Comparison of ENCODE assay signal across 12 cellular contexts in the genomic region with DNA sequence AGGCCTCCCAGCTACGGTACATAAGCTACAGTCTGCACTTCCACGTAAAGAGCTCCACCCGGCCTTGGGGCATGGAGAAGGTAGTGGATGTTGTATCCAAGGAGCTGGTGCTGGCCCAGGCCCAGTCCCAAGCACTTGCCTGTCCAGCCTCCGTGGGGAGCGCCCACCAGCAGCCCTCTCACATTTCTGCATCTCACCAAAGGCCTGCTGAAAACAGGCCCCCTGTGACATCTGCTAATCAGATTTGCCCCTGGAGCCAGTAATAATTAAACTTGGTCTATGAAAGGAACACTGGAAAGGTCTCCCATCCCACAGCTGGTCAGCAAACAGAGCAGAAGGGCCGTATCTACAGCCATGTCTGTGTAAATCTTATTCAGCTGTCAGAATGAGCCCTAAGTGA.
DNase-seq lines count a peak whose midpoint lies in the region; FAIRE-seq and TF ChIP-seq lines count a peak whose summit lies in the region.
"Had no signal": no experiment of that assay in that cellular context is flagged by ENCODE, and none has a peak within 500 bp of the region (broad histone marks: within the 10 kb centered on the region; RNA-seq: fewer than 3 reads in every experiment).

No MANE protein-coding gene starts in this region.

- no peak for TF ChIP-seq CTCF in brain microvascular endothelial cell (IDR thresholded peaks at IDR 0.05; ENCODE audit: low read depth, low read length, missing control alignments)
- no peak for TF ChIP-seq CTCF in kidney (IDR thresholded peaks at IDR 0.05; ENCODE audit: borderline replicate concordance, extremely low read depth, insufficient read depth)

- peak overlapping the region in 6 of 11 experiments; percentile 64 to 91 (median 80); a peak in 12 of 22 replicates for H3K4me2 ChIP-seq in BLaER1 treated with 17β-estradiol and CSF1 and Interleukin-3, amounts not matched to agents 10 nM and 100 nM
- H3K4me2 ChIP-seq in skeletal muscle satellite cell (ENCODE audit: low read length), result peak overlapping the region; percentile 61

- peak overlapping the region in 6 of 11 experiments; percentile 34 to 70 (median 65); a peak in 9 of 22 replicates for H3K9ac ChIP-seq in BLaER1 treated with 17β-estradiol and CSF1 and Interleukin-3, amounts not matched to agents 10 nM and 100 nM
- H3K9ac ChIP-seq in kidney (ENCODE audit: low read length in 2 of 2) (no peak overlapping the region), skeletal muscle satellite cell (ENCODE audit: low read depth, low read length) (peak overlapping the region; percentile 54)

- no peaks in the 10 kb centered on the region for H3K27me3 ChIP-seq in BLaER1 treated with 17β-estradiol and CSF1 and Interleukin-3, amounts not matched to agents 10 nM and 100 nM
- H3K27me3 ChIP-seq in brain microvascular endothelial cell (replicated peaks) (no peaks in the 10 kb centered on the region), skeletal muscle satellite cell (ENCODE audit: control insufficient read depth, insufficient read depth, low read length) (no peaks in the 10 kb centered on the region)
- H3K27me3 ChIP-seq: SJCRH30 had no signal

- H3K27ac ChIP-seq in BLaER1 treated with 17β-estradiol and CSF1 and Interleukin-3, amounts not matched to agents 10 nM and 100 nM, result peak overlapping the region in 8 of 11 experiments; percentile 49 to 89 (median 82); a peak in 15 of 22 replicates
- H3K27ac ChIP-seq in brain microvascular endothelial cell (peak overlapping the region; percentile 94), kidney (ENCODE audit: low read depth in 2 of 2, low read length in 2 of 2) (peak overlapping the region; percentile 57 to 78)
- H3K27ac ChIP-seq: SJCRH30 had no signal

- peaks cover 0 to 100% (median 38%) of the 10 kb centered on the region in 10 experiments; a peak in 15 of 20 replicates for H3K4me1 ChIP-seq in BLaER1 treated with 17β-estradiol and CSF1 and Interleukin-3, amounts not matched to agents 10 nM and 100 nM
- H3K4me1 ChIP-seq in kidney (ENCODE audit: control insufficient read depth in 1 of 2, insufficient read depth in 1 of 2, low read depth in 1 of 2, low read length in 2 of 2) (peaks cover 0 to 7% of the 10 kb centered on the region in 2 donors), skeletal muscle satellite cell (ENCODE audit: control insufficient read depth, insufficient read depth, low read length) (peaks cover 34% of the 10 kb centered on the region)
- H3K4me1 ChIP-seq: SJCRH30 had no signal

- H4K20me1 ChIP-seq in BLaER1 treated with 17β-estradiol and CSF1 and Interleukin-3, amounts not matched to agents 10 nM and 100 nM, result no peaks in the 10 kb centered on the region

- H3K4me3 ChIP-seq in BLaER1 treated with 17β-estradiol and CSF1 and Interleukin-3, amounts not matched to agents 10 nM and 100 nM, result peak overlapping the region in 5 of 10 experiments; percentile 8 to 47 (median 33); a peak in 8 of 20 replicates
- H3K4me3 ChIP-seq in brain microvascular endothelial cell (ENCODE audit: low read depth, low read length) (no peak overlapping the region), kidney (ENCODE audit: low read length in 2 of 2) (no peak overlapping the region), skeletal muscle satellite cell (ENCODE audit: low read length) (peak overlapping the region; percentile 24)
- H3K4me3 ChIP-seq: SJCRH30 had no signal

- DNase-seq in brain microvascular endothelial cell (no peak), kidney (no peak), LoVo (ENCODE audit: low spot score) (no peak), A172 (ENCODE audit: low spot score) (no peak), NCI-H1417 treated with DMSO at 0.1 percent for 48 hours (lab: John Stamatoyannopoulos, UW) (no peak), GM12891 (ENCODE audit: insufficient read length, low spot score) (no peak)
- DNase-seq: NCI-H1694, SJCRH30, small intestine had no signal

- in situ Hi-C loops in brain microvascular endothelial cell (cut with HindIII; ENCODE audit: low pct_ligation_motif_present, low sequenced_read_pairs), result loop anchor here (25.0 kb wide), 1 partner anchor 89 kb away; a partner anchor contains a TSS

- intact Hi-C loops in kidney (cut with DNase I), result no loop called here

- TF ChIP-seq POLR2A in GM12891 (IDR thresholded peaks at IDR 0.05; ENCODE audit: low read depth, low read length), result no peak

- H3K36me3 ChIP-seq in BLaER1 treated with 17β-estradiol and CSF1 and Interleukin-3, amounts not matched to agents 10 nM and 100 nM, result peaks cover 0 to 53% (median 0%) of the 10 kb centered on the region in 11 experiments; a peak in 5 of 22 replicates
- H3K36me3 ChIP-seq in brain microvascular endothelial cell (replicated peaks), result no peaks in the 10 kb centered on the region
- no peaks in the 10 kb centered on the region for H3K36me3 ChIP-seq in kidney (ENCODE audit: control insufficient read depth in 1 of 2, insufficient read depth in 2 of 2, low read length in 2 of 2)
- H3K36me3 ChIP-seq in skeletal muscle satellite cell (ENCODE audit: insufficient read depth, low read length), result peaks cover 6% of the 10 kb centered on the region

- FAIRE-seq in kidney (lab: Jason Lieb, UNC) (no peak), GM12891 (lab: Jason Lieb, UNC) (no peak)
- FAIRE-seq: HepG2, small intestine had no signal

- peaks cover 0 to 33% (median 0%) of the 10 kb centered on the region in 11 experiments; a peak in 5 of 22 replicates for H3K9me3 ChIP-seq in BLaER1 treated with 17β-estradiol and CSF1 and Interleukin-3, amounts not matched to agents 10 nM and 100 nM (replicated peaks in 1 of 11)
- no peaks in the 10 kb centered on the region for H3K9me3 ChIP-seq in kidney (ENCODE audit: control insufficient read depth in 1 of 2, low read length in 2 of 2)
- H3K9me3 ChIP-seq in skeletal muscle satellite cell (replicated peaks; ENCODE audit: low read length), result no peaks in the 10 kb centered on the region

TF ChIP-seq in GM12891, 5 proteins besides CTCF, POLR2A, EP300 and RAD21:
- no peak for TF ChIP-seq SPI1 (IDR thresholded peaks at IDR 0.05; ENCODE audit: low read depth, low read length)
- TF ChIP-seq POU2F2 (IDR thresholded peaks at IDR 0.05; ENCODE audit: low read depth, low read length), result no peak
- TF ChIP-seq TAF1 (IDR thresholded peaks at IDR 0.05; ENCODE audit: low read depth, low read length), result no peak
- TF ChIP-seq PAX5 (IDR thresholded peaks at IDR 0.05; ENCODE audit: insufficient read depth, low read length, severe bottlenecking), result no peak

Comparison
In these comparisons a context has a peak if more than half of its experiments do, and no peak if none do; other contexts are left out.
1. H3K9ac ChIP-seq: peak in BLaER1 treated with 17β-estradiol and CSF1 and Interleukin-3, amounts not matched to agents 10 nM and 100 nM (6 of 11) and skeletal muscle satellite cell (single experiment); none in kidney (0 of 2).
2. Peak in every context shown above with its lines, with median percentiles within 50 percentile points of each other: H3K27ac ChIP-seq.